1 cellular context compared by ENCODE assay signal in the genomic region with DNA sequence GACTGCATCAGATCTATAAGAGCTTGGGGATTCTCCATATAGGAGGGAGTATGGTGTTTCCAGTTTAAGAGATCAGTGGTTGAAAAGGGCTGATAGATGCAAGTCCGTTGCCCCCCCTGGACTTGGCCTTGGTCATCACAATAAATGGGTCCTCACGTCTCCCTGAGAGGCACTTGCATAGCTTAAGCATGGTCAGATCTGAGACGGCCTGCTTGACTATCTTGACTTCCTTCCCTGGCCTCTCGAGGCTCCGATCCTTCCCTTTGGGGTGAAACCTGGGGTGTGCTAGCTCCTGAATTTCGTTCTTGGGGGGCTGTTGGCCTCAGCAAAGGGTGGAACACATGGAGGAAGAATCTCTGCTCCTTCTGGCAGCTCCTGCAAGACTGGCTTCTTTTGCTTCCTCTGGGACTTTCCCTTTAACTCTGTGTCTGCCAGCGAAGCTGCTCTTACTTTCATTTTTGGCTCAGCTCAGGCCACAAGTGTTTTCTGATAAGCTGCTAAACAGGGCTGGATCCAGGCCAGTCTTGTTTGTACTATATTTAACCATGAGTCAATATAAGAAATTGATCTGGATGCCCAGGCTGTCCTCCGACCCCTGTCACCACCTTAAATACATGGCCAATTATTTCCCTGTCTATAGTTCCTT.
TF ChIP-seq lines count a peak whose summit lies in the region.

No MANE protein-coding gene starts in this region.

TF ChIP-seq in K562, 482 proteins besides CTCF, POLR2A, EP300 and RAD21 (continued from another document and continues in another):
- TF ChIP-seq, protein P1, sequence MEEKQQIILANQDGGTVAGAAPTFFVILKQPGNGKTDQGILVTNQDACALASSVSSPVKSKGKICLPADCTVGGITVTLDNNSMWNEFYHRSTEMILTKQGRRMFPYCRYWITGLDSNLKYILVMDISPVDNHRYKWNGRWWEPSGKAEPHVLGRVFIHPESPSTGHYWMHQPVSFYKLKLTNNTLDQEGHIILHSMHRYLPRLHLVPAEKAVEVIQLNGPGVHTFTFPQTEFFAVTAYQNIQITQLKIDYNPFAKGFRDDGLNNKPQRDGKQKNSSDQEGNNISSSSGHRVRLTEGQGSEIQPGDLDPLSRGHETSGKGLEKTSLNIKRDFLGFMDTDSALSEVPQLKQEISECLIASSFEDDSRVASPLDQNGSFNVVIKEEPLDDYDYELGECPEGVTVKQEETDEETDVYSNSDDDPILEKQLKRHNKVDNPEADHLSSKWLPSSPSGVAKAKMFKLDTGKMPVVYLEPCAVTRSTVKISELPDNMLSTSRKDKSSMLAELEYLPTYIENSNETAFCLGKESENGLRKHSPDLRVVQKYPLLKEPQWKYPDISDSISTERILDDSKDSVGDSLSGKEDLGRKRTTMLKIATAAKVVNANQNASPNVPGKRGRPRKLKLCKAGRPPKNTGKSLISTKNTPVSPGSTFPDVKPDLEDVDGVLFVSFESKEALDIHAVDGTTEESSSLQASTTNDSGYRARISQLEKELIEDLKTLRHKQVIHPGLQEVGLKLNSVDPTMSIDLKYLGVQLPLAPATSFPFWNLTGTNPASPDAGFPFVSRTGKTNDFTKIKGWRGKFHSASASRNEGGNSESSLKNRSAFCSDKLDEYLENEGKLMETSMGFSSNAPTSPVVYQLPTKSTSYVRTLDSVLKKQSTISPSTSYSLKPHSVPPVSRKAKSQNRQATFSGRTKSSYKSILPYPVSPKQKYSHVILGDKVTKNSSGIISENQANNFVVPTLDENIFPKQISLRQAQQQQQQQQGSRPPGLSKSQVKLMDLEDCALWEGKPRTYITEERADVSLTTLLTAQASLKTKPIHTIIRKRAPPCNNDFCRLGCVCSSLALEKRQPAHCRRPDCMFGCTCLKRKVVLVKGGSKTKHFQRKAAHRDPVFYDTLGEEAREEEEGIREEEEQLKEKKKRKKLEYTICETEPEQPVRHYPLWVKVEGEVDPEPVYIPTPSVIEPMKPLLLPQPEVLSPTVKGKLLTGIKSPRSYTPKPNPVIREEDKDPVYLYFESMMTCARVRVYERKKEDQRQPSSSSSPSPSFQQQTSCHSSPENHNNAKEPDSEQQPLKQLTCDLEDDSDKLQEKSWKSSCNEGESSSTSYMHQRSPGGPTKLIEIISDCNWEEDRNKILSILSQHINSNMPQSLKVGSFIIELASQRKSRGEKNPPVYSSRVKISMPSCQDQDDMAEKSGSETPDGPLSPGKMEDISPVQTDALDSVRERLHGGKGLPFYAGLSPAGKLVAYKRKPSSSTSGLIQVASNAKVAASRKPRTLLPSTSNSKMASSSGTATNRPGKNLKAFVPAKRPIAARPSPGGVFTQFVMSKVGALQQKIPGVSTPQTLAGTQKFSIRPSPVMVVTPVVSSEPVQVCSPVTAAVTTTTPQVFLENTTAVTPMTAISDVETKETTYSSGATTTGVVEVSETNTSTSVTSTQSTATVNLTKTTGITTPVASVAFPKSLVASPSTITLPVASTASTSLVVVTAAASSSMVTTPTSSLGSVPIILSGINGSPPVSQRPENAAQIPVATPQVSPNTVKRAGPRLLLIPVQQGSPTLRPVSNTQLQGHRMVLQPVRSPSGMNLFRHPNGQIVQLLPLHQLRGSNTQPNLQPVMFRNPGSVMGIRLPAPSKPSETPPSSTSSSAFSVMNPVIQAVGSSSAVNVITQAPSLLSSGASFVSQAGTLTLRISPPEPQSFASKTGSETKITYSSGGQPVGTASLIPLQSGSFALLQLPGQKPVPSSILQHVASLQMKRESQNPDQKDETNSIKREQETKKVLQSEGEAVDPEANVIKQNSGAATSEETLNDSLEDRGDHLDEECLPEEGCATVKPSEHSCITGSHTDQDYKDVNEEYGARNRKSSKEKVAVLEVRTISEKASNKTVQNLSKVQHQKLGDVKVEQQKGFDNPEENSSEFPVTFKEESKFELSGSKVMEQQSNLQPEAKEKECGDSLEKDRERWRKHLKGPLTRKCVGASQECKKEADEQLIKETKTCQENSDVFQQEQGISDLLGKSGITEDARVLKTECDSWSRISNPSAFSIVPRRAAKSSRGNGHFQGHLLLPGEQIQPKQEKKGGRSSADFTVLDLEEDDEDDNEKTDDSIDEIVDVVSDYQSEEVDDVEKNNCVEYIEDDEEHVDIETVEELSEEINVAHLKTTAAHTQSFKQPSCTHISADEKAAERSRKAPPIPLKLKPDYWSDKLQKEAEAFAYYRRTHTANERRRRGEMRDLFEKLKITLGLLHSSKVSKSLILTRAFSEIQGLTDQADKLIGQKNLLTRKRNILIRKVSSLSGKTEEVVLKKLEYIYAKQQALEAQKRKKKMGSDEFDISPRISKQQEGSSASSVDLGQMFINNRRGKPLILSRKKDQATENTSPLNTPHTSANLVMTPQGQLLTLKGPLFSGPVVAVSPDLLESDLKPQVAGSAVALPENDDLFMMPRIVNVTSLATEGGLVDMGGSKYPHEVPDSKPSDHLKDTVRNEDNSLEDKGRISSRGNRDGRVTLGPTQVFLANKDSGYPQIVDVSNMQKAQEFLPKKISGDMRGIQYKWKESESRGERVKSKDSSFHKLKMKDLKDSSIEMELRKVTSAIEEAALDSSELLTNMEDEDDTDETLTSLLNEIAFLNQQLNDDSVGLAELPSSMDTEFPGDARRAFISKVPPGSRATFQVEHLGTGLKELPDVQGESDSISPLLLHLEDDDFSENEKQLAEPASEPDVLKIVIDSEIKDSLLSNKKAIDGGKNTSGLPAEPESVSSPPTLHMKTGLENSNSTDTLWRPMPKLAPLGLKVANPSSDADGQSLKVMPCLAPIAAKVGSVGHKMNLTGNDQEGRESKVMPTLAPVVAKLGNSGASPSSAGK (IDR thresholded peaks at IDR 0.05), result no peak
- no peak for TF ChIP-seq HNRNPK (IDR thresholded peaks at IDR 0.05; ENCODE audit: low read depth, low read length, poor library complexity, severe bottlenecking)
- TF ChIP-seq RAD51 (IDR thresholded peaks at IDR 0.05; ENCODE audit: borderline replicate concordance, low read depth), result no peak
- TF ChIP-seq, protein P2, sequence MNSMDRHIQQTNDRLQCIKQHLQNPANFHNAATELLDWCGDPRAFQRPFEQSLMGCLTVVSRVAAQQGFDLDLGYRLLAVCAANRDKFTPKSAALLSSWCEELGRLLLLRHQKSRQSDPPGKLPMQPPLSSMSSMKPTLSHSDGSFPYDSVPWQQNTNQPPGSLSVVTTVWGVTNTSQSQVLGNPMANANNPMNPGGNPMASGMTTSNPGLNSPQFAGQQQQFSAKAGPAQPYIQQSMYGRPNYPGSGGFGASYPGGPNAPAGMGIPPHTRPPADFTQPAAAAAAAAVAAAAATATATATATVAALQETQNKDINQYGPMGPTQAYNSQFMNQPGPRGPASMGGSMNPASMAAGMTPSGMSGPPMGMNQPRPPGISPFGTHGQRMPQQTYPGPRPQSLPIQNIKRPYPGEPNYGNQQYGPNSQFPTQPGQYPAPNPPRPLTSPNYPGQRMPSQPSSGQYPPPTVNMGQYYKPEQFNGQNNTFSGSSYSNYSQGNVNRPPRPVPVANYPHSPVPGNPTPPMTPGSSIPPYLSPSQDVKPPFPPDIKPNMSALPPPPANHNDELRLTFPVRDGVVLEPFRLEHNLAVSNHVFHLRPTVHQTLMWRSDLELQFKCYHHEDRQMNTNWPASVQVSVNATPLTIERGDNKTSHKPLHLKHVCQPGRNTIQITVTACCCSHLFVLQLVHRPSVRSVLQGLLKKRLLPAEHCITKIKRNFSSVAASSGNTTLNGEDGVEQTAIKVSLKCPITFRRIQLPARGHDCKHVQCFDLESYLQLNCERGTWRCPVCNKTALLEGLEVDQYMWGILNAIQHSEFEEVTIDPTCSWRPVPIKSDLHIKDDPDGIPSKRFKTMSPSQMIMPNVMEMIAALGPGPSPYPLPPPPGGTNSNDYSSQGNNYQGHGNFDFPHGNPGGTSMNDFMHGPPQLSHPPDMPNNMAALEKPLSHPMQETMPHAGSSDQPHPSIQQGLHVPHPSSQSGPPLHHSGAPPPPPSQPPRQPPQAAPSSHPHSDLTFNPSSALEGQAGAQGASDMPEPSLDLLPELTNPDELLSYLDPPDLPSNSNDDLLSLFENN (IDR thresholded peaks at IDR 0.05; ENCODE audit: low read depth in 2 of 2, low read length in 2 of 2), result no peak
- TF ChIP-seq, protein P3, sequence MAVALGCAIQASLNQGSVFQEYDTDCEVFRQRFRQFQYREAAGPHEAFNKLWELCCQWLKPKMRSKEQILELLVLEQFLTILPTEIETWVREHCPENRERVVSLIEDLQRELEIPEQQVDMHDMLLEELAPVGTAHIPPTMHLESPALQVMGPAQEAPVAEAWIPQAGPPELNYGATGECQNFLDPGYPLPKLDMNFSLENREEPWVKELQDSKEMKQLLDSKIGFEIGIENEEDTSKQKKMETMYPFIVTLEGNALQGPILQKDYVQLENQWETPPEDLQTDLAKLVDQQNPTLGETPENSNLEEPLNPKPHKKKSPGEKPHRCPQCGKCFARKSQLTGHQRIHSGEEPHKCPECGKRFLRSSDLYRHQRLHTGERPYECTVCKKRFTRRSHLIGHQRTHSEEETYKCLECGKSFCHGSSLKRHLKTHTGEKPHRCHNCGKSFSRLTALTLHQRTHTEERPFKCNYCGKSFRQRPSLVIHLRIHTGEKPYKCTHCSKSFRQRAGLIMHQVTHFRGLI (CRISPR knock-in tag; IDR thresholded peaks at IDR 0.05), result no peak
- TF ChIP-seq RBM15 (IDR thresholded peaks at IDR 0.05; ENCODE audit: insufficient read depth, low read length), result no peak
- TF ChIP-seq TGIF2 (CRISPR knock-in tag; IDR thresholded peaks at IDR 0.05), result no peak
- TF ChIP-seq MAFG (tag; conservative IDR thresholded peaks at IDR 0.05), result no peak
- no peak for TF ChIP-seq HDAC3 (IDR thresholded peaks at IDR 0.05; ENCODE audit: borderline replicate concordance, partially characterized antibody)
- 0 out of 2 replicates have a peak, but pooled peaks have one; percentile 11 for TF ChIP-seq ATF7 (IDR thresholded peaks at IDR 0.05)
- TF ChIP-seq JUN (IDR thresholded peaks at IDR 0.05; ENCODE audit: borderline replicate concordance, low read depth, low read length), result no peak
- TF ChIP-seq JUN (CRISPR knock-in tag; IDR thresholded peaks at IDR 0.05; ENCODE audit: borderline replicate concordance), result no peak
- TF ChIP-seq, protein P4, sequence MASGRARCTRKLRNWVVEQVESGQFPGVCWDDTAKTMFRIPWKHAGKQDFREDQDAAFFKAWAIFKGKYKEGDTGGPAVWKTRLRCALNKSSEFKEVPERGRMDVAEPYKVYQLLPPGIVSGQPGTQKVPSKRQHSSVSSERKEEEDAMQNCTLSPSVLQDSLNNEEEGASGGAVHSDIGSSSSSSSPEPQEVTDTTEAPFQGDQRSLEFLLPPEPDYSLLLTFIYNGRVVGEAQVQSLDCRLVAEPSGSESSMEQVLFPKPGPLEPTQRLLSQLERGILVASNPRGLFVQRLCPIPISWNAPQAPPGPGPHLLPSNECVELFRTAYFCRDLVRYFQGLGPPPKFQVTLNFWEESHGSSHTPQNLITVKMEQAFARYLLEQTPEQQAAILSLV (tag; IDR thresholded peaks at IDR 0.05), result peak; percentile 31; the same call in 1 of the 2 replicates
- no peak for TF ChIP-seq DMBX1 (CRISPR knock-in tag; IDR thresholded peaks at IDR 0.05; ENCODE audit: borderline replicate concordance)
- no peak for TF ChIP-seq HDAC1 (IDR thresholded peaks at IDR 0.05)
- TF ChIP-seq SMAD3 (CRISPR knock-in tag; conservative IDR thresholded peaks at IDR 0.05), result no peak
- TF ChIP-seq, protein P5, sequence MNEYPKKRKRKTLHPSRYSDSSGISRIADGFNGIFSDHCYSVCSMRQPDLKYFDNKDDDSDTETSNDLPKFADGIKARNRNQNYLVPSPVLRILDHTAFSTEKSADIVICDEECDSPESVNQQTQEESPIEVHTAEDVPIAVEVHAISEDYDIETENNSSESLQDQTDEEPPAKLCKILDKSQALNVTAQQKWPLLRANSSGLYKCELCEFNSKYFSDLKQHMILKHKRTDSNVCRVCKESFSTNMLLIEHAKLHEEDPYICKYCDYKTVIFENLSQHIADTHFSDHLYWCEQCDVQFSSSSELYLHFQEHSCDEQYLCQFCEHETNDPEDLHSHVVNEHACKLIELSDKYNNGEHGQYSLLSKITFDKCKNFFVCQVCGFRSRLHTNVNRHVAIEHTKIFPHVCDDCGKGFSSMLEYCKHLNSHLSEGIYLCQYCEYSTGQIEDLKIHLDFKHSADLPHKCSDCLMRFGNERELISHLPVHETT (CRISPR knock-in tag; conservative IDR thresholded peaks at IDR 0.05 in 1 of 2, IDR thresholded peaks at IDR 0.05 in 1 of 2), result no peak
- TF ChIP-seq ZNF263 (CRISPR knock-in tag; IDR thresholded peaks at IDR 0.05; ENCODE audit: borderline replicate concordance), result no peak
- TF ChIP-seq NR2C1 (IDR thresholded peaks at IDR 0.05), result no peak
- no peak for TF ChIP-seq NR2C1 (tag; IDR thresholded peaks at IDR 0.05)
- TF ChIP-seq RBM14 (IDR thresholded peaks at IDR 0.05; ENCODE audit: borderline replicate concordance, insufficient read depth, low read depth, low read length), result no peak
- no peak for TF ChIP-seq POLR3A (IDR thresholded peaks at IDR 0.05; ENCODE audit: borderline replicate concordance, extremely low read depth, insufficient read depth, insufficient read length)
- no peak for TF ChIP-seq ZNF778 (CRISPR knock-in tag; IDR thresholded peaks at IDR 0.05)
- TF ChIP-seq, protein P6, sequence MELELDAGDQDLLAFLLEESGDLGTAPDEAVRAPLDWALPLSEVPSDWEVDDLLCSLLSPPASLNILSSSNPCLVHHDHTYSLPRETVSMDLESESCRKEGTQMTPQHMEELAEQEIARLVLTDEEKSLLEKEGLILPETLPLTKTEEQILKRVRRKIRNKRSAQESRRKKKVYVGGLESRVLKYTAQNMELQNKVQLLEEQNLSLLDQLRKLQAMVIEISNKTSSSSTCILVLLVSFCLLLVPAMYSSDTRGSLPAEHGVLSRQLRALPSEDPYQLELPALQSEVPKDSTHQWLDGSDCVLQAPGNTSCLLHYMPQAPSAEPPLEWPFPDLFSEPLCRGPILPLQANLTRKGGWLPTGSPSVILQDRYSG (tag; conservative IDR thresholded peaks at IDR 0.05; ENCODE audit: low read depth), result no peak
- TF ChIP-seq, protein P7, sequence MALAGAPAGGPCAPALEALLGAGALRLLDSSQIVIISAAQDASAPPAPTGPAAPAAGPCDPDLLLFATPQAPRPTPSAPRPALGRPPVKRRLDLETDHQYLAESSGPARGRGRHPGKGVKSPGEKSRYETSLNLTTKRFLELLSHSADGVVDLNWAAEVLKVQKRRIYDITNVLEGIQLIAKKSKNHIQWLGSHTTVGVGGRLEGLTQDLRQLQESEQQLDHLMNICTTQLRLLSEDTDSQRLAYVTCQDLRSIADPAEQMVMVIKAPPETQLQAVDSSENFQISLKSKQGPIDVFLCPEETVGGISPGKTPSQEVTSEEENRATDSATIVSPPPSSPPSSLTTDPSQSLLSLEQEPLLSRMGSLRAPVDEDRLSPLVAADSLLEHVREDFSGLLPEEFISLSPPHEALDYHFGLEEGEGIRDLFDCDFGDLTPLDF (CRISPR knock-in tag; IDR thresholded peaks at IDR 0.05), result no peak
- TF ChIP-seq XRCC5 (IDR thresholded peaks at IDR 0.05; ENCODE audit: low read depth, low read length), result no peak
- TF ChIP-seq, protein P8, sequence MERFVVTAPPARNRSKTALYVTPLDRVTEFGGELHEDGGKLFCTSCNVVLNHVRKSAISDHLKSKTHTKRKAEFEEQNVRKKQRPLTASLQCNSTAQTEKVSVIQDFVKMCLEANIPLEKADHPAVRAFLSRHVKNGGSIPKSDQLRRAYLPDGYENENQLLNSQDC (CRISPR knock-in tag; IDR thresholded peaks at IDR 0.05), result no peak
- TF ChIP-seq BRF1 (IDR thresholded peaks at IDR 0.05; ENCODE audit: borderline replicate concordance, extremely low read depth, insufficient read length), result no peak
- TF ChIP-seq L3MBTL2 (IDR thresholded peaks at IDR 0.05), result no peak; the same call in 1 of the 2 replicates
- TF ChIP-seq TAF7 (tag; IDR thresholded peaks at IDR 0.05), result 0 out of 2 replicates have a peak, but pooled peaks have one; percentile 15
- TF ChIP-seq NFIC (IDR thresholded peaks at IDR 0.05), result peak; percentile 58; the same call in 1 of the 2 replicates
- TF ChIP-seq RBM22 (IDR thresholded peaks at IDR 0.05; ENCODE audit: low read depth, low read length, poor library complexity, severe bottlenecking), result no peak
